1 cellular context compared by ENCODE assay signal in genomic region chr1:93179886-93180722, GRCh38.
TF ChIP-seq lines count a peak whose summit lies in the region.

TSS of gene TMED5 (minus strand) at chr1:93180413. CDS start at chr1:93180242, 171 bp downstream.

TF ChIP-seq in GM12878, 131 proteins besides CTCF, POLR2A, EP300 and RAD21 (continued from another document and continues in another):
- TF ChIP-seq CBX3 (IDR thresholded peaks at IDR 0.05; ENCODE audit: borderline replicate concordance, low read depth) (no peak), MYC (IDR thresholded peaks at IDR 0.05; ENCODE audit: insufficient read depth, insufficient read length, insufficient replicate concordance, low read length, severe bottlenecking) (no peak), CHD2 (IDR thresholded peaks at IDR 0.05; ENCODE audit: borderline replicate concordance, low read depth, low read length) (peak; percentile 72), NR2F1 (conservative IDR thresholded peaks at IDR 0.05) (peak; percentile 28; the same call in 1 of the 2 replicates), FOXM1 (IDR thresholded peaks at IDR 0.05; ENCODE audit: low read depth, low read length) (no peak), GATAD2B (conservative IDR thresholded peaks at IDR 0.05; ENCODE audit: low read depth) (peak; percentile 67), ZZZ3 (IDR thresholded peaks at IDR 0.05; ENCODE audit: control insufficient read depth, insufficient read length, low read depth) (no peak), CREB1 (IDR thresholded peaks at IDR 0.05; ENCODE audit: low read depth) (peak; percentile 82), CHD4 (IDR thresholded peaks at IDR 0.05) (no peak), NRF1 (conservative IDR thresholded peaks at IDR 0.05; ENCODE audit: low read depth, low read length) (peak; percentile 65), JUNB (IDR thresholded peaks at IDR 0.05) (no peak), BCL3 (IDR thresholded peaks at IDR 0.05; ENCODE audit: borderline replicate concordance, insufficient read depth, low read depth, low read length, poor library complexity, severe bottlenecking) (no peak), BRCA1 (IDR thresholded peaks at IDR 0.05; ENCODE audit: low read depth, low read length) (no peak), YY1 (IDR thresholded peaks at IDR 0.05; ENCODE audit: low read depth, low read length) (peak; percentile 89), E2F8 (IDR thresholded peaks at IDR 0.05; ENCODE audit: low read depth, partially characterized antibody) (no peak), SREBF1 (IDR thresholded peaks at IDR 0.05; ENCODE audit: low read length) (no peak), KDM1A (IDR thresholded peaks at IDR 0.05; ENCODE audit: borderline replicate concordance) (no peak), MAX (IDR thresholded peaks at IDR 0.05; ENCODE audit: low read depth, low read length) (peak; percentile 61), PML (IDR thresholded peaks at IDR 0.05; ENCODE audit: low read length) (peak; percentile 83), TCF7 (IDR thresholded peaks at IDR 0.05; ENCODE audit: borderline replicate concordance) (no peak), REST (IDR thresholded peaks at IDR 0.05; ENCODE audit: low read depth, low read length) (no peak), BMI1 (IDR thresholded peaks at IDR 0.05; ENCODE audit: borderline replicate concordance) (no peak), ZNF274 (IDR thresholded peaks at IDR 0.05; ENCODE audit: insufficient read depth, insufficient read length) (no peak), POLR2AphosphoS2 (IDR thresholded peaks at IDR 0.05; ENCODE audit: low read depth, low read length) (0 out of 2 replicates have a peak, but pooled peaks have one; percentile 54), RFX5 (IDR thresholded peaks at IDR 0.05; ENCODE audit: low read depth, low read length) (no peak), E4F1 (IDR thresholded peaks at IDR 0.05; ENCODE audit: borderline replicate concordance, partially characterized antibody) (no peak), TBL1XR1 (IDR thresholded peaks at IDR 0.05; ENCODE audit: low read depth, low read length) (0 out of 2 replicates have a peak, but pooled peaks have one; percentile 15), RBBP5 (conservative IDR thresholded peaks at IDR 0.05) (no peak), ETV6 (conservative IDR thresholded peaks at IDR 0.05 in 1 of 2, IDR thresholded peaks at IDR 0.05 in 1 of 2; ENCODE audit: borderline replicate concordance in 1 of 2, low read depth in 1 of 2) (no peak), STAT1 (conservative IDR thresholded peaks at IDR 0.05) (no peak), YBX1 (IDR thresholded peaks at IDR 0.05) (no peak), RELB (IDR thresholded peaks at IDR 0.05; ENCODE audit: low read depth) (peak; percentile 14), DPF2 (IDR thresholded peaks at IDR 0.05) (peak; percentile 66), JUND (IDR thresholded peaks at IDR 0.05; ENCODE audit: low read depth, low read length) (no peak), CBX5 (IDR thresholded peaks at IDR 0.05; ENCODE audit: low read depth) (0 out of 2 replicates have a peak, but pooled peaks have one; percentile 4), KLF5 (IDR thresholded peaks at IDR 0.05; ENCODE audit: partially characterized antibody) (no peak), ZBTB4 (CRISPR knock-in tag; IDR thresholded peaks at IDR 0.05) (no peak), TCF3 (IDR thresholded peaks at IDR 0.05; ENCODE audit: borderline replicate concordance, insufficient read depth, low read depth, low read length) (no peak), ZNF384 (IDR thresholded peaks at IDR 0.05; ENCODE audit: borderline replicate concordance, low read depth, low read length) (no peak), NFIC (IDR thresholded peaks at IDR 0.05; ENCODE audit: low read depth, low read length) (no peak), ESRRA (IDR thresholded peaks at IDR 0.05; ENCODE audit: low read length) (no peak), IRF5 (IDR thresholded peaks at IDR 0.05; ENCODE audit: borderline replicate concordance) (no peak), TCF12 (IDR thresholded peaks at IDR 0.05; ENCODE audit: low read depth, low read length) (no peak; the same call in 1 of the 2 replicates), SIN3A (IDR thresholded peaks at IDR 0.05; ENCODE audit: low read depth, low read length) (no peak), ZNF207 (IDR thresholded peaks at IDR 0.05; ENCODE audit: borderline replicate concordance) (no peak; the same call in 1 of the 2 replicates), RAD51 (IDR thresholded peaks at IDR 0.05) (no peak), WRNIP1 (IDR thresholded peaks at IDR 0.05; ENCODE audit: borderline replicate concordance, low read depth, low read length) (no peak), IKZF1 (conservative IDR thresholded peaks at IDR 0.05) (peak; percentile 92), SUZ12 (IDR thresholded peaks at IDR 0.05; ENCODE audit: unreplicated experiment) (no peak)
